Comparison of ENCODE assay signal across 11 cellular contexts in the genomic region with DNA sequence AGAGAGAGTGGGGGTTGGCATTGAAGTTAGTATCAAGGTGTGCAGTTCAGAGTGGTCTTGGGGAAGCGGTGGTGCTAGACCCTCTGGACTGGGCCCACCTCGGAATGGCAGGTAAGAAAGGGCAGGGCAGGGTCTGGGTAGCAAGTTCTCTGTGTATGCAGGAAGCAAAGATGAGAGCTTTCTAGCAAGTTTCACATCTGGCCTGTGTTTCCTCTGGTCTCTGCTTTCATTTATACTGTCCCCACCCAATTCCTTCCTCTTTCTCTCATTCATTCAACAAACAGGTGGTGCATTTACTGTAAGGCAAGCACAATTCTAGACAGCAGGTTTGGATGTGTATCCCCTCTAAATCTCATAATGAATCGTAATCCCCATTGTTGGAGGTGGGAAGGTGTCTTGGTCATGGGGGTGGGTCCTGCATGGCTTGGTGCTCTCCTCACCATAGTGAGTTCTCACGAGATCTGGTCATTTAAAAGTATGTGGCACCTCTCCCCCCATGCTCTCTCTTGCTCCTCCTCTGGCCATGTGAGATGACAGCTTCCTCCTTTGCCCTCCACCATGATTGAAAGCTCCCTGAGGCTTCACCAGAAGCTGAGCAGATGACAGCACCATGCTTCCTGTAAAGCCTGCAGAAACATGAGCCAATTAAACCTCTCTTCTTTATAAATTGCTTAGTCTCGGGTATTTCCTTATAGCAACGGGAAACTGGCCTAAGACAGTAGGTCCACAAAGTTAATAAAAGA. TPM values are rescaled to one million over a fixed set of nuclear protein-coding genes. Genes with fewer than 3 reads are reported as not detected.
DNase-seq lines count a peak whose midpoint lies in the region; ATAC-seq and TF ChIP-seq lines count a peak whose summit lies in the region.
"Had no signal": no experiment of that assay in that cellular context is flagged by ENCODE, and none has a peak within 500 bp of the region (broad histone marks: within the 10 kb centered on the region; RNA-seq: fewer than 3 reads in every experiment).

No MANE protein-coding gene starts in this region.

- peaks cover 9% of the 10 kb centered on the region; the same call in 1 of the 2 replicates for H3K27me3 ChIP-seq in BLaER1
- no peaks in the 10 kb centered on the region for H3K27me3 ChIP-seq in adipocyte (replicated peaks; ENCODE audit: control insufficient read depth, insufficient read depth, low read length)
- H3K27me3 ChIP-seq: body of pancreas, suprapubic skin had no signal

- peak overlapping the region; percentile 60 for H3K4me2 ChIP-seq in BLaER1

- H3K36me3 ChIP-seq in BLaER1 (no peaks in the 10 kb centered on the region), adipocyte (ENCODE audit: control insufficient read depth, insufficient read depth, low read length, severe bottlenecking) (no peaks in the 10 kb centered on the region)
- H3K36me3 ChIP-seq: suprapubic skin had no signal

- no peak overlapping the region for H3K27ac ChIP-seq in BLaER1

- ATAC-seq in naive B cell (ENCODE audit: low read depth in 2 of 2): peak in 1 of 2 donors; percentile 3
- ATAC-seq: body of pancreas had no signal

- H3K9me3 Mint-ChIP-seq in naive B cell: peaks cover 0 to 1% (median 0%) of the 10 kb centered on the region in 7 donors

- no peaks in the 10 kb centered on the region for H4K20me1 ChIP-seq in BLaER1

- peak overlapping the region; percentile 23 to 90 (median 74) for H3K4me3 Mint-ChIP-seq in naive B cell

- H3K4me3 ChIP-seq in BLaER1 (no peak overlapping the region), adipocyte (ENCODE audit: low read length) (no peak overlapping the region)
- H3K4me3 ChIP-seq: body of pancreas, suprapubic skin had no signal

- H3K9me3 ChIP-seq in BLaER1 (no peaks in the 10 kb centered on the region; the same call in 1 of the 2 replicates), adipocyte (ENCODE audit: control insufficient read depth, low read length) (no peaks in the 10 kb centered on the region)
- H3K9me3 ChIP-seq: body of pancreas, suprapubic skin had no signal

- peaks cover 60 to 67% (median 65%) of the 10 kb centered on the region in 3 donors for H3K4me1 Mint-ChIP-seq in naive B cell

- DNase-seq in adipocyte (ENCODE audit: low read depth) (no peak), naive B cell (peak; percentile 63), NCI-H446 (lab: John Stamatoyannopoulos, UW) (no peak), T1000 (lab: John Stamatoyannopoulos, UW) (no peak), NCI-H1417 (lab: John Stamatoyannopoulos, UW) (no peak)
- no peak for DNase-seq in activated CD4-positive, CD25-positive, alpha-beta regulatory T cell treated with anti-CD3 and anti-CD28 coated beads, Interleukin-2, amount 50 U/mL, for 72 hours
- DNase-seq: body of pancreas; stimulated activated CD4-positive, alpha-beta T cell treated with anti-CD3 and anti-CD28 coated beads, Interleukin-15, amount 100 ng/mL, for 24 hours had no signal

- H3K27ac Mint-ChIP-seq in naive B cell: peak overlapping the region in 4 of 6 donors; percentile 97 to 99 (median 97)

- no peaks in the 10 kb centered on the region for H3K27me3 Mint-ChIP-seq in naive B cell

- peak; percentile 16 for TF ChIP-seq CTCF in GM12873 (IDR thresholded peaks at IDR 0.05; ENCODE audit: insufficient read depth, low read depth, low read length, missing control alignments)

- peaks cover 61% of the 10 kb centered on the region for H3K4me1 ChIP-seq in BLaER1
- peaks cover 25% of the 10 kb centered on the region for H3K4me1 ChIP-seq in adipocyte (ENCODE audit: control insufficient read depth, insufficient read depth, low read length)

- H3K9ac ChIP-seq in BLaER1 (no peak overlapping the region), adipocyte (ENCODE audit: low read length) (peak overlapping the region; percentile 56)

- no peaks in the 10 kb centered on the region for H3K36me3 Mint-ChIP-seq in naive B cell

RNA-seq across cellular contexts. Expression of a gene that starts 51.8 kb away (rescaled TPM):
- not detected for polyA plus RNA-seq in naive B cell (ENCODE audit: low read depth in 6 of 6)
